16 cellular contexts compared by ENCODE assay signal in the genomic region with DNA sequence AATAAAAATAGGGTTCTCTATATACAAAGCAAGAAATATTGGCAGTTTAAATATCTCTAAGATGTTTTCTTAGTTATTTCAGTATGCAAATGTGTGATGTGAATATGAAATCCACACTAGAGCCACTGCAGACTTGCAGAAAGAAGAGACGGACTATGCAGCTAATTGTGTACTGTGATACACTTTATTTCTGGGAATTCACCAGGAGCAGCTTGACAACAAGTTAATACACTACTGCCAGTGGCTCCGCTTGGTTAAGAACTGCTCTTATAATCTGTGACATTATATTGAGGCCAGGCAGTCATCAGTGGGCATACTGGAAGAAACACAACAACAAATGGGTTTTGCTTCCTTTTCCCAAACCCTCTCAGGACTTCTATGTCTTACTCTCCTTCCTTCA.
DNase-seq lines count a peak whose midpoint lies in the region; ATAC-seq and TF ChIP-seq lines count a peak whose summit lies in the region.
"Had no signal": no experiment of that assay in that cellular context is flagged by ENCODE, and none has a peak within 500 bp of the region (broad histone marks: within the 10 kb centered on the region; RNA-seq: fewer than 3 reads in every experiment).

No MANE protein-coding gene starts in this region.

- TF ChIP-seq CTCF in heart left ventricle (IDR thresholded peaks at IDR 0.05) (no peak), IMR-90 (conservative IDR thresholded peaks at IDR 0.05; ENCODE audit: low read depth, low read length) (no peak), glutamatergic neuron (IDR thresholded peaks at IDR 0.05; ENCODE audit: partially characterized antibody, unreplicated experiment) (no peak), gastrocnemius medialis (IDR thresholded peaks at IDR 0.05 in 4 of 5, conservative IDR thresholded peaks at IDR 0.05 in 1 of 5) (no peak)

- WGBS in heart left ventricle, 4 donors = 49 to 65% (median 62%) methylated on average over 2 of the region's 2 CpGs
- WGBS in right cardiac atrium = 70% methylated on average over 2 of the region's 2 CpGs
- 100% methylated on average over 1 of the region's 2 CpGs; no CpG with 5 or more reads in 1 of the 2 experiments for WGBS in IMR-90 (ENCODE audit: extremely low coverage in 2 of 2, insufficient read length in 1 of 2), 2 experiments

- DNase-seq in heart left ventricle = no peak
- DNase-seq in right cardiac atrium = no peak
- no peak for DNase-seq in IMR-90
- no peak for DNase-seq in glutamatergic neuron
- no peak for DNase-seq in gastrocnemius medialis
- DNase-seq in effector memory CD4-positive, alpha-beta T cell = no peak
- DNase-seq: 8988T; CD4-positive, alpha-beta memory T cell; DMS153; DMS79 treated with DMSO at 0.1 percent for 48 hours; GF-D8; H9 had no signal

- no peak overlapping the region for H2BK15ac ChIP-seq in IMR-90 (ENCODE audit: low read depth, low read length)

- H4K91ac ChIP-seq in IMR-90 (ENCODE audit: insufficient read depth, low read depth, low read length) = no peak overlapping the region

- H2BK120ac ChIP-seq in IMR-90 (ENCODE audit: low read depth, low read length) = no peak overlapping the region

- dilution Hi-C loops in IMR-90 (cut with HindIII; ENCODE audit: low sequenced_read_pairs, unreplicated experiment) = no loop called here

- H4K8ac ChIP-seq in IMR-90 (ENCODE audit: low read depth in 2 of 2, low read length in 2 of 2) = no peak overlapping the region

- H3K56ac ChIP-seq in IMR-90 (ENCODE audit: extremely low read depth, insufficient read depth, low read length) = no peak overlapping the region

- no peak overlapping the region for H3K4me2 ChIP-seq in IMR-90 (ENCODE audit: low read depth, low read length)
- H3K4me2 ChIP-seq: BLaER1 had no signal

- H3K4ac ChIP-seq in IMR-90 (ENCODE audit: low read depth, low read length) = no peak overlapping the region

- H3K36me3 ChIP-seq in heart left ventricle (peaks cover 0 to 12% (median 0%) of the 10 kb centered on the region in 9 donors), IMR-90 (ENCODE audit: control insufficient read depth, insufficient read depth, low read length) (no peaks in the 10 kb centered on the region), gastrocnemius medialis (no peaks in the 10 kb centered on the region)
- no peaks in the 10 kb centered on the region for H3K36me3 ChIP-seq in effector memory CD4-positive, alpha-beta T cell (ENCODE audit: control insufficient read depth, insufficient read depth, low read length)

- intact Hi-C loops in heart left ventricle (cut with DNase I) = loop anchor here in 2 of 10 donors (10.0 kb wide), 1 partner anchor 319 kb away; no protein-coding TSS in a partner anchor
- intact Hi-C loops in right cardiac atrium (cut with DNase I) = no loop called here
- intact Hi-C loops in IMR-90 (cut with micrococcal nuclease) = no loop called here
- intact Hi-C loops in gastrocnemius medialis (cut with DNase I; ENCODE audit: low total_unique reads) = no loop called here

- CTCF ChIA-PET in IMR-90 (lab: Yijun Ruan, JAX) = no interaction called here

- H3K4me3 Mint-ChIP-seq in glutamatergic neuron (ENCODE audit: unreplicated experiment) = no peak overlapping the region
- H3K4me3 Mint-ChIP-seq: CD14-positive monocyte; CD4-positive, alpha-beta memory T cell; H9 had no signal

- H3K27me3 Mint-ChIP-seq in glutamatergic neuron (ENCODE audit: unreplicated experiment) = no peaks in the 10 kb centered on the region
- H3K27me3 Mint-ChIP-seq: CD4-positive, alpha-beta memory T cell had no signal

- TF ChIP-seq POLR2A in heart left ventricle (IDR thresholded peaks at IDR 0.05) (no peak), IMR-90 (IDR thresholded peaks at IDR 0.05; ENCODE audit: low read depth, low read length) (no peak), gastrocnemius medialis (IDR thresholded peaks at IDR 0.05) (no peak), GM18505 (IDR thresholded peaks at IDR 0.05; ENCODE audit: borderline replicate concordance, extremely low read depth, insufficient read depth, insufficient read length) (no peak)

- no peak overlapping the region for H3K4me3 ChIP-seq in heart left ventricle
- no peak overlapping the region for H3K4me3 ChIP-seq in right cardiac atrium (ENCODE audit: low read length)
- no peak overlapping the region for H3K4me3 ChIP-seq in IMR-90 (ENCODE audit: insufficient read depth, low read depth, low read length)
- H3K4me3 ChIP-seq in gastrocnemius medialis = no peak overlapping the region
- no peak overlapping the region for H3K4me3 ChIP-seq in effector memory CD4-positive, alpha-beta T cell (ENCODE audit: insufficient read depth, low read depth, low read length, poor library complexity, severe bottlenecking)
- H3K4me3 ChIP-seq: BLaER1 had no signal

- no peak overlapping the region for H2AK5ac ChIP-seq in IMR-90 (ENCODE audit: low read depth, low read length)

- peak overlapping the region in 5 of 12 donors; percentile 1 to 17 (median 6) for H3K27ac ChIP-seq in heart left ventricle
- no peak overlapping the region for H3K27ac ChIP-seq in right cardiac atrium (ENCODE audit: low read length)
- H3K27ac ChIP-seq in IMR-90 (ENCODE audit: insufficient read depth, low read length) = no peak overlapping the region
- H3K27ac ChIP-seq in gastrocnemius medialis = peak overlapping the region in 3 of 4 donors; percentile 49 to 59 (median 56)
- H3K27ac ChIP-seq in effector memory CD4-positive, alpha-beta T cell (ENCODE audit: insufficient read depth, low read length, poor library complexity, severe bottlenecking) = no peak overlapping the region
- H3K27ac ChIP-seq: BLaER1 had no signal

- peaks cover 8% of the 10 kb centered on the region for H3K36me3 Mint-ChIP-seq in glutamatergic neuron (ENCODE audit: unreplicated experiment)

- H2BK20ac ChIP-seq in IMR-90 (ENCODE audit: low read depth, low read length) = no peak overlapping the region

- H3K9me3 Mint-ChIP-seq in glutamatergic neuron (ENCODE audit: unreplicated experiment) = peaks cover 5% of the 10 kb centered on the region

- peaks cover 0 to 24% (median 11%) of the 10 kb centered on the region in 12 donors for H3K4me1 ChIP-seq in heart left ventricle
- H3K4me1 ChIP-seq in right cardiac atrium (ENCODE audit: control insufficient read depth, insufficient read depth, low read length) = no peaks in the 10 kb centered on the region
- peaks cover 4% of the 10 kb centered on the region; the same call in 1 of the 2 replicates for H3K4me1 ChIP-seq in IMR-90 (ENCODE audit: control insufficient read depth, insufficient read depth, low read length)
- H3K4me1 ChIP-seq in gastrocnemius medialis = peaks cover 27 to 34% of the 10 kb centered on the region in 2 donors
- no peaks in the 10 kb centered on the region for H3K4me1 ChIP-seq in effector memory CD4-positive, alpha-beta T cell (ENCODE audit: control insufficient read depth, insufficient read depth, low read length, poor library complexity, severe bottlenecking)
- H3K4me1 ChIP-seq: BLaER1 had no signal

- no peak overlapping the region for H3K23ac ChIP-seq in IMR-90 (ENCODE audit: low read depth, low read length)

- H2AK9ac ChIP-seq in IMR-90 (replicated peaks; ENCODE audit: low read depth, low read length, poor library complexity) = no peak overlapping the region

- in situ Hi-C loops in IMR-90 (cut with MboI; ENCODE audit: low sequenced_read_pairs) = no loop called here
- in situ Hi-C loops in gastrocnemius medialis (cut with MboI; ENCODE audit: low sequenced_read_pairs in 4 of 4) = no loop called here

- peak overlapping the region; percentile 63; the same call in 1 of the 2 replicates for H4K5ac ChIP-seq in IMR-90 (ENCODE audit: low read depth, low read length)

- H3K27me3 ChIP-seq in heart left ventricle = no peaks in the 10 kb centered on the region
- H3K27me3 ChIP-seq in right cardiac atrium (ENCODE audit: control insufficient read depth, insufficient read depth) = no peaks in the 10 kb centered on the region
- no peaks in the 10 kb centered on the region for H3K27me3 ChIP-seq in IMR-90 (ENCODE audit: control insufficient read depth, insufficient read depth, low read length)
- H3K27me3 ChIP-seq in gastrocnemius medialis = no peaks in the 10 kb centered on the region
- H3K27me3 ChIP-seq in effector memory CD4-positive, alpha-beta T cell (replicated peaks; ENCODE audit: control insufficient read depth, insufficient read depth, low read length, poor library complexity, severe bottlenecking) = no peaks in the 10 kb centered on the region
- H3K27me3 ChIP-seq: BLaER1 had no signal

- H2BK5ac ChIP-seq in IMR-90 (ENCODE audit: low read depth, low read length, poor library complexity, severe bottlenecking) = no peak overlapping the region

- peaks cover 2% of the 10 kb centered on the region; the same call in 1 of the 2 replicates for H3K9me1 ChIP-seq in IMR-90 (ENCODE audit: insufficient read depth, low read length)

- POLR2A ChIA-PET in IMR-90 (lab: Charles Lee; ENCODE audit: unreplicated experiment) = no interaction called here

- H3K27ac Mint-ChIP-seq in glutamatergic neuron (ENCODE audit: unreplicated experiment) = peak overlapping the region; percentile 31
- H3K27ac Mint-ChIP-seq: CD14-positive monocyte, H9 had no signal

- H3K18ac ChIP-seq in IMR-90 (ENCODE audit: low read depth, low read length) = peak overlapping the region; percentile 59; the same call in 1 of the 2 replicates

- no peak for TF ChIP-seq RAD21 in IMR-90 (IDR thresholded peaks at IDR 0.05; ENCODE audit: low read length)

- H3K79me1 ChIP-seq in IMR-90 (ENCODE audit: low read depth in 1 of 2, low read length in 2 of 2) = peaks cover 9 to 15% of the 10 kb centered on the region in 2 experiments; a peak in 3 of 4 replicates

- no peak overlapping the region for H2AFZ ChIP-seq in IMR-90 (replicated peaks; ENCODE audit: low read length, poor library complexity)

- H3K4me1 Mint-ChIP-seq in glutamatergic neuron (ENCODE audit: low read depth, unreplicated experiment) = peaks cover 16% of the 10 kb centered on the region

- no peaks in the 10 kb centered on the region for H4K20me1 ChIP-seq in IMR-90 (ENCODE audit: insufficient read depth, low read length)
- H4K20me1 ChIP-seq: BLaER1 had no signal

- BruUV-seq in IMR-90 (replicated peaks; lab: Mats Ljungman, UMichigan) = no TSS peak

- H3K9ac ChIP-seq in IMR-90 (ENCODE audit: low read depth, low read length) = no peak overlapping the region
- H3K9ac ChIP-seq: BLaER1 had no signal

- H3K9me3 ChIP-seq in heart left ventricle (peaks cover 0 to 6% (median 0%) of the 10 kb centered on the region in 12 donors), right cardiac atrium (ENCODE audit: control insufficient read depth, low read length) (no peaks in the 10 kb centered on the region), IMR-90 (ENCODE audit: control insufficient read depth, insufficient read depth, low read length) (no peaks in the 10 kb centered on the region), gastrocnemius medialis (no peaks in the 10 kb centered on the region)
- H3K9me3 ChIP-seq in effector memory CD4-positive, alpha-beta T cell (ENCODE audit: control insufficient read depth, low read length) = no peaks in the 10 kb centered on the region

- ATAC-seq in heart left ventricle (peak; percentile 36 to 63 (median 60)), right cardiac atrium (no peak), IMR-90 (ENCODE audit: low read depth) (no peak), gastrocnemius medialis (peak; percentile 42 to 56), GM18505 (IDR thresholded peaks at IDR 0.05; ENCODE audit: unreplicated experiment) (no peak)
- ATAC-seq: HepG2 had no signal

- H3K14ac ChIP-seq in IMR-90 (replicated peaks; ENCODE audit: low read depth, low read length) = no peak overlapping the region; the same call in 1 of the 2 replicates

Comparison
In these comparisons a context has a peak if more than half of its experiments do, and no peak if none do; other contexts are left out.
1. ATAC-seq: peak in heart left ventricle (4 of 4) and gastrocnemius medialis (2 of 2); none in right cardiac atrium (0 of 2), IMR-90 (single experiment) and GM18505 (single experiment).
2. H3K27ac ChIP-seq: peak in gastrocnemius medialis (3 of 4); none in right cardiac atrium (single experiment), IMR-90 (single experiment) and effector memory CD4-positive, alpha-beta T cell (single experiment).